Comparison of ENCODE assay signal across 34 cellular contexts in genomic region chr2:6759689-6760088, GRCh38.
"Had no signal": no experiment of that assay in that cellular context is flagged by ENCODE, and none has a peak within 500 bp of the region (broad histone marks: within the 10 kb centered on the region; RNA-seq: fewer than 3 reads in every experiment).

No MANE protein-coding gene starts in this region.

- H3K4me1 Mint-ChIP-seq: activated B cell treated with CpG ODN at 0.5 μM for 24 hours; activated naive CD4-positive, alpha-beta T cell treated with anti-CD3 and anti-CD28 coated beads, Interleukin-2, amount 50 U/mL, for 24 hours; activated naive CD8-positive, alpha-beta T cell treated with anti-CD3 and anti-CD28 coated beads for 36 hours; activated naive CD8-positive, alpha-beta T cell treated with anti-CD3 and anti-CD28 coated beads, Interleukin-2, amount 50 U/mL, for 24 hours; activated T-helper 17 cell treated with anti-CD3 and anti-CD28 coated beads, Interleukin-2, amount 50 U/mL, for 72 hours; T-cell had no signal

- DNase-seq: activated B cell treated with CpG ODN at 0.5 μM for 24 hours; activated CD4-positive, alpha-beta T cell treated with anti-CD3 and anti-CD28 coated beads for 48 hours; activated CD4-positive, alpha-beta T cell treated with anti-CD3 and anti-CD28 coated beads, Interleukin-2, amount 50 U/mL, for 1 hour; activated CD4-positive, alpha-beta T cell treated with anti-CD3 and anti-CD28 coated beads, Interleukin-2, amount 50 U/mL, for 48 hours; activated CD8-positive, alpha-beta memory T cell treated with anti-CD3 and anti-CD28 coated beads for 24 hours; activated CD8-positive, alpha-beta T cell treated with anti-CD3 and anti-CD28 coated beads for 36 hours; activated effector memory CD4-positive, alpha-beta T cell treated with Interleukin-2 at 50 U/mL for 16 hours; activated gamma-delta T cell treated with Interleukin-2 at 50 U/mL for 16 hours; activated naive CD4-positive, alpha-beta T cell treated with Interleukin-2 at 50 U/mL for 16 hours; activated naive CD8-positive, alpha-beta T cell treated with anti-CD3 and anti-CD28 coated beads for 36 hours; activated naive CD8-positive, alpha-beta T cell treated with anti-CD3 and anti-CD28 coated beads, Interleukin-2, amount 50 U/mL, for 24 hours; activated T-cell treated with anti-CD3 and anti-CD28 coated beads, Interleukin-2, amount 50 U/mL, for 4 hours; adrenal gland; amygdala; aorta; body of pancreas; caudate nucleus; cortex of kidney; dermis blood vessel endothelial cell; effector CD4-positive, alpha-beta T cell; effector memory CD8-positive, alpha-beta T cell; erythroblast; esophagus squamous epithelium; foreskin melanocyte; SW 1271; T-cell; T1000; WERI-Rb-1 had no signal

- H3K27me3 ChIP-seq: adrenal gland, body of pancreas had no signal

- FAIRE-seq: colon had no signal

- ATAC-seq: activated CD4-positive, CD25-positive, alpha-beta regulatory T cell treated with anti-CD3 and anti-CD28 coated beads, Interleukin-2, amount 50 U/mL, for 24 hours; activated CD8-positive, alpha-beta T cell treated with anti-CD3 and anti-CD28 coated beads for 36 hours; activated naive CD8-positive, alpha-beta T cell treated with anti-CD3 and anti-CD28 coated beads, Interleukin-2, amount 50 U/mL, for 24 hours; activated T-cell treated with anti-CD3 and anti-CD28 coated beads, Interleukin-2, amount 50 U/mL, for 4 hours; activated T-helper 17 cell treated with anti-CD3 and anti-CD28 coated beads, Interleukin-2, amount 50 U/mL, for 72 hours; body of pancreas; effector memory CD8-positive, alpha-beta T cell; gastroesophageal sphincter; T-cell had no signal

- H3K27ac Mint-ChIP-seq: activated B cell treated with CpG ODN at 0.5 μM for 24 hours; activated CD8-positive, alpha-beta T cell treated with anti-CD3 and anti-CD28 coated beads for 36 hours; activated naive CD4-positive, alpha-beta T cell treated with anti-CD3 and anti-CD28 coated beads, Interleukin-2, amount 50 U/mL, for 24 hours; activated naive CD8-positive, alpha-beta T cell treated with anti-CD3 and anti-CD28 coated beads for 36 hours; activated naive CD8-positive, alpha-beta T cell treated with anti-CD3 and anti-CD28 coated beads, Interleukin-2, amount 50 U/mL, for 24 hours; activated T-helper 17 cell treated with anti-CD3 and anti-CD28 coated beads, Interleukin-2, amount 50 U/mL, for 72 hours; effector memory CD8-positive, alpha-beta T cell; T-cell; T-helper 1 cell treated with Interleukin-12 subunit alpha and Interleukin-12 subunit beta and Interleukin-4 antibody, amounts not matched to agents 30 μg/mL and 1 μg/mL, for 36 hours had no signal

- H3K4me1 ChIP-seq: adrenal gland, body of pancreas, esophagus squamous epithelium, gastroesophageal sphincter had no signal

- H3K36me3 ChIP-seq: adrenal gland, esophagus squamous epithelium, gastroesophageal sphincter, WERI-Rb-1 had no signal

- H3K36me3 Mint-ChIP-seq: activated naive CD4-positive, alpha-beta T cell treated with anti-CD3 and anti-CD28 coated beads, Interleukin-2, amount 50 U/mL, for 24 hours; activated naive CD8-positive, alpha-beta T cell treated with anti-CD3 and anti-CD28 coated beads for 36 hours; T-cell had no signal

- H3K9me3 ChIP-seq: adrenal gland, body of pancreas, esophagus squamous epithelium, gastroesophageal sphincter had no signal

- H3K9me3 Mint-ChIP-seq: activated B cell treated with CpG ODN at 0.5 μM for 24 hours; activated CD8-positive, alpha-beta T cell treated with anti-CD3 and anti-CD28 coated beads for 36 hours; activated naive CD4-positive, alpha-beta T cell treated with anti-CD3 and anti-CD28 coated beads, Interleukin-2, amount 50 U/mL, for 24 hours; activated naive CD8-positive, alpha-beta T cell treated with anti-CD3 and anti-CD28 coated beads for 36 hours; activated naive CD8-positive, alpha-beta T cell treated with anti-CD3 and anti-CD28 coated beads, Interleukin-2, amount 50 U/mL, for 24 hours; activated T-cell treated with anti-CD3 and anti-CD28 coated beads, Interleukin-2, amount 50 U/mL, for 4 hours; activated T-helper 17 cell treated with anti-CD3 and anti-CD28 coated beads, Interleukin-2, amount 50 U/mL, for 72 hours; effector memory CD8-positive, alpha-beta T cell; T-cell; T-helper 1 cell treated with Interleukin-12 subunit alpha and Interleukin-12 subunit beta and Interleukin-4 antibody, amounts not matched to agents 30 μg/mL and 1 μg/mL, for 36 hours had no signal

- H3K27ac ChIP-seq: adrenal gland, body of pancreas, esophagus squamous epithelium, gastroesophageal sphincter, WERI-Rb-1 had no signal

- H3K4me3 ChIP-seq: adrenal gland, body of pancreas, esophagus squamous epithelium, gastroesophageal sphincter had no signal

- H3K4me3 Mint-ChIP-seq: activated B cell treated with CpG ODN at 0.5 μM for 24 hours; activated CD8-positive, alpha-beta T cell treated with anti-CD3 and anti-CD28 coated beads for 36 hours; activated naive CD4-positive, alpha-beta T cell treated with anti-CD3 and anti-CD28 coated beads, Interleukin-2, amount 50 U/mL, for 24 hours; activated naive CD8-positive, alpha-beta T cell treated with anti-CD3 and anti-CD28 coated beads for 36 hours; activated naive CD8-positive, alpha-beta T cell treated with anti-CD3 and anti-CD28 coated beads, Interleukin-2, amount 50 U/mL, for 24 hours; activated T-cell treated with anti-CD3 and anti-CD28 coated beads, Interleukin-2, amount 50 U/mL, for 4 hours; activated T-helper 17 cell treated with anti-CD3 and anti-CD28 coated beads, Interleukin-2, amount 50 U/mL, for 72 hours; effector memory CD8-positive, alpha-beta T cell; T-cell; T-helper 1 cell treated with Interleukin-12 subunit alpha and Interleukin-12 subunit beta and Interleukin-4 antibody, amounts not matched to agents 30 μg/mL and 1 μg/mL, for 36 hours had no signal

- H3K27me3 Mint-ChIP-seq: activated B cell treated with CpG ODN at 0.5 μM for 24 hours; activated naive CD8-positive, alpha-beta T cell treated with anti-CD3 and anti-CD28 coated beads for 36 hours; activated naive CD8-positive, alpha-beta T cell treated with anti-CD3 and anti-CD28 coated beads, Interleukin-2, amount 50 U/mL, for 24 hours had no signal
